2 cellular contexts compared by ENCODE assay signal in the genomic region with DNA sequence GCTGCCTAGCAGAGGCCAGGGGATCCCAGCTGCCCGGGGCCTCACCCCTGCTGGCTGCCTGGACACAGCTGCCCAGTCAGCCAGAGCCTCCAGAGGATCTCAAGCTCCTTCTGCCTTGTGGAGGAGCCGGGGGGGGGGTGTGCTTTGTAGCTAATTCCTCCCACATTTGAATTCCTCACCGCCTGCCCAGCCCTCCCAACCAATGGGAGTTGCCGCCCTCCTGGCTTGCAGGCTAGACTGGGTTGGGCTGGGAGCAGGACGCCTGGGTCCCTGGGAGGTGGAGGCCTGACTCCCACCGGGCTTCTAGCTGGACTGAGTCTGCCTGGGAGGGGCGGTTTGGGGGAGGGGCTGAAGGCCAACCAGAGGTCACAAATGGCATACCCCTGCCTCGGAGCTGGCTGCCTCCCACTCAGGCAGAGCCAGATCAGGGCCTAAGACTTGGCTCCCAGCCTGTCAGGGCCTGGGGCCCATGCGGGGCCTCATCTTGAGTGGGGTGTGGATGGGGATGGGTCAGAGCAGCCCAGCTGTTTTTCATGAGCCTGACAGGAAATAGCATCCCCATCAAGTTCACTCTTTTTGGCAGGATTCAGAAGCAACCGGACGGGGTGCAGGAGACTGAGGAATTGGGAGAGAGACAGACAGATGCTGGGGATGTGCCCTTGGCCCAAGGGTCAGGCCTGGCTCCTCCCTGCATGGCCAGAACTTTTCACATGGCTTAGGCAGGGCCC.
TF ChIP-seq lines count a peak whose summit lies in the region.

No MANE protein-coding gene starts in this region.

TF ChIP-seq in liver, 16 proteins besides CTCF, POLR2A, EP300 and RAD21:
- no peak for TF ChIP-seq GABPA (IDR thresholded peaks at IDR 0.05 in 1 of 2, conservative IDR thresholded peaks at IDR 0.05 in 1 of 2)
- TF ChIP-seq NR2F2 (IDR thresholded peaks at IDR 0.05), result peak; percentile 75

TF ChIP-seq in HepG2, 621 proteins besides CTCF, POLR2A, EP300 and RAD21:
- TF ChIP-seq THYN1 (CRISPR knock-in tag; IDR thresholded peaks at IDR 0.05; ENCODE audit: borderline replicate concordance, low read depth) (no peak), HES4 (CRISPR knock-in tag; IDR thresholded peaks at IDR 0.05; ENCODE audit: borderline replicate concordance) (no peak), IRF9 (CRISPR knock-in tag; IDR thresholded peaks at IDR 0.05; ENCODE audit: borderline replicate concordance) (no peak), SRSF9 (IDR thresholded peaks at IDR 0.05; ENCODE audit: borderline replicate concordance, insufficient read depth, low read depth, low read length, poor library complexity, severe bottlenecking) (no peak), ZNF598 (CRISPR knock-in tag; IDR thresholded peaks at IDR 0.05; ENCODE audit: borderline replicate concordance) (no peak), ZNF776 (CRISPR knock-in tag; IDR thresholded peaks at IDR 0.05) (no peak), ARID3A (IDR thresholded peaks at IDR 0.05; ENCODE audit: low read depth, low read length) (no peak), EHMT2 (IDR thresholded peaks at IDR 0.05; ENCODE audit: borderline replicate concordance, low read depth, low read length) (no peak), LBX2 (CRISPR knock-in tag; IDR thresholded peaks at IDR 0.05; ENCODE audit: borderline replicate concordance) (no peak), ZNF720 (CRISPR knock-in tag; IDR thresholded peaks at IDR 0.05) (no peak), ZNF510 (CRISPR knock-in tag; IDR thresholded peaks at IDR 0.05; ENCODE audit: low read depth) (no peak), ZNF142 (CRISPR knock-in tag; IDR thresholded peaks at IDR 0.05) (no peak)
- TF ChIP-seq, protein P1, sequence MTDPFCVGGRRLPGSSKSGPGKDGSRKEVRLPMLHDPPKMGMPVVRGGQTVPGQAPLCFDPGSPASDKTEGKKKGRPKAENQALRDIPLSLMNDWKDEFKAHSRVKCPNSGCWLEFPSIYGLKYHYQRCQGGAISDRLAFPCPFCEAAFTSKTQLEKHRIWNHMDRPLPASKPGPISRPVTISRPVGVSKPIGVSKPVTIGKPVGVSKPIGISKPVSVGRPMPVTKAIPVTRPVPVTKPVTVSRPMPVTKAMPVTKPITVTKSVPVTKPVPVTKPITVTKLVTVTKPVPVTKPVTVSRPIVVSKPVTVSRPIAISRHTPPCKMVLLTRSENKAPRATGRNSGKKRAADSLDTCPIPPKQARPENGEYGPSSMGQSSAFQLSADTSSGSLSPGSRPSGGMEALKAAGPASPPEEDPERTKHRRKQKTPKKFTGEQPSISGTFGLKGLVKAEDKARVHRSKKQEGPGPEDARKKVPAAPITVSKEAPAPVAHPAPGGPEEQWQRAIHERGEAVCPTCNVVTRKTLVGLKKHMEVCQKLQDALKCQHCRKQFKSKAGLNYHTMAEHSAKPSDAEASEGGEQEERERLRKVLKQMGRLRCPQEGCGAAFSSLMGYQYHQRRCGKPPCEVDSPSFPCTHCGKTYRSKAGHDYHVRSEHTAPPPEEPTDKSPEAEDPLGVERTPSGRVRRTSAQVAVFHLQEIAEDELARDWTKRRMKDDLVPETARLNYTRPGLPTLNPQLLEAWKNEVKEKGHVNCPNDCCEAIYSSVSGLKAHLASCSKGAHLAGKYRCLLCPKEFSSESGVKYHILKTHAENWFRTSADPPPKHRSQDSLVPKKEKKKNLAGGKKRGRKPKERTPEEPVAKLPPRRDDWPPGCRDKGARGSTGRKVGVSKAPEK (CRISPR knock-in tag; IDR thresholded peaks at IDR 0.05; ENCODE audit: borderline replicate concordance), result no peak
- TF ChIP-seq, protein P2, sequence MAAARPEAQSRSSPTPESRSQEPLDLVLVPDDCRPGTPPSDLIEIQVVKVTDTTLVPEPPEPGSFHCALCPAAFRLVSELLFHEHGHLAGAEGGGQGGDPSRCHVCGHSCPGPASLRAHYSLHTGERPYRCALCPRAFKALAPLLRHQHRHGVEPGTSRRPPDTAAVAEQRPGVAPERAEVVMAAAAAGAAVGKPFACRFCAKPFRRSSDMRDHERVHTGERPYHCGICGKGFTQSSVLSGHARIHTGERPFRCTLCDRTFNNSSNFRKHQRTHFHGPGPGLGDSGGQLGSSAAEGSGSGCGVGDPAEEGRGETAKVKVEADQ (CRISPR knock-in tag; IDR thresholded peaks at IDR 0.05; ENCODE audit: borderline replicate concordance), result no peak
- TF ChIP-seq, protein P3, sequence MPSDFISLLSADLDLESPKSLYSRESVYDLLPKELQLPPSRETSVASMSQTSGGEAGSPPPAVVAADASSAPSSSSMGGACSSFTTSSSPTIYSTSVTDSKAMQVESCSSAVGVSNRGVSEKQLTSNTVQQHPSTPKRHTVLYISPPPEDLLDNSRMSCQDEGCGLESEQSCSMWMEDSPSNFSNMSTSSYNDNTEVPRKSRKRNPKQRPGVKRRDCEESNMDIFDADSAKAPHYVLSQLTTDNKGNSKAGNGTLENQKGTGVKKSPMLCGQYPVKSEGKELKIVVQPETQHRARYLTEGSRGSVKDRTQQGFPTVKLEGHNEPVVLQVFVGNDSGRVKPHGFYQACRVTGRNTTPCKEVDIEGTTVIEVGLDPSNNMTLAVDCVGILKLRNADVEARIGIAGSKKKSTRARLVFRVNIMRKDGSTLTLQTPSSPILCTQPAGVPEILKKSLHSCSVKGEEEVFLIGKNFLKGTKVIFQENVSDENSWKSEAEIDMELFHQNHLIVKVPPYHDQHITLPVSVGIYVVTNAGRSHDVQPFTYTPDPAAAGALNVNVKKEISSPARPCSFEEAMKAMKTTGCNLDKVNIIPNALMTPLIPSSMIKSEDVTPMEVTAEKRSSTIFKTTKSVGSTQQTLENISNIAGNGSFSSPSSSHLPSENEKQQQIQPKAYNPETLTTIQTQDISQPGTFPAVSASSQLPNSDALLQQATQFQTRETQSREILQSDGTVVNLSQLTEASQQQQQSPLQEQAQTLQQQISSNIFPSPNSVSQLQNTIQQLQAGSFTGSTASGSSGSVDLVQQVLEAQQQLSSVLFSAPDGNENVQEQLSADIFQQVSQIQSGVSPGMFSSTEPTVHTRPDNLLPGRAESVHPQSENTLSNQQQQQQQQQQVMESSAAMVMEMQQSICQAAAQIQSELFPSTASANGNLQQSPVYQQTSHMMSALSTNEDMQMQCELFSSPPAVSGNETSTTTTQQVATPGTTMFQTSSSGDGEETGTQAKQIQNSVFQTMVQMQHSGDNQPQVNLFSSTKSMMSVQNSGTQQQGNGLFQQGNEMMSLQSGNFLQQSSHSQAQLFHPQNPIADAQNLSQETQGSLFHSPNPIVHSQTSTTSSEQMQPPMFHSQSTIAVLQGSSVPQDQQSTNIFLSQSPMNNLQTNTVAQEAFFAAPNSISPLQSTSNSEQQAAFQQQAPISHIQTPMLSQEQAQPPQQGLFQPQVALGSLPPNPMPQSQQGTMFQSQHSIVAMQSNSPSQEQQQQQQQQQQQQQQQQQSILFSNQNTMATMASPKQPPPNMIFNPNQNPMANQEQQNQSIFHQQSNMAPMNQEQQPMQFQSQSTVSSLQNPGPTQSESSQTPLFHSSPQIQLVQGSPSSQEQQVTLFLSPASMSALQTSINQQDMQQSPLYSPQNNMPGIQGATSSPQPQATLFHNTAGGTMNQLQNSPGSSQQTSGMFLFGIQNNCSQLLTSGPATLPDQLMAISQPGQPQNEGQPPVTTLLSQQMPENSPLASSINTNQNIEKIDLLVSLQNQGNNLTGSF (CRISPR knock-in tag; IDR thresholded peaks at IDR 0.05), result no peak
- TF ChIP-seq, protein P4, sequence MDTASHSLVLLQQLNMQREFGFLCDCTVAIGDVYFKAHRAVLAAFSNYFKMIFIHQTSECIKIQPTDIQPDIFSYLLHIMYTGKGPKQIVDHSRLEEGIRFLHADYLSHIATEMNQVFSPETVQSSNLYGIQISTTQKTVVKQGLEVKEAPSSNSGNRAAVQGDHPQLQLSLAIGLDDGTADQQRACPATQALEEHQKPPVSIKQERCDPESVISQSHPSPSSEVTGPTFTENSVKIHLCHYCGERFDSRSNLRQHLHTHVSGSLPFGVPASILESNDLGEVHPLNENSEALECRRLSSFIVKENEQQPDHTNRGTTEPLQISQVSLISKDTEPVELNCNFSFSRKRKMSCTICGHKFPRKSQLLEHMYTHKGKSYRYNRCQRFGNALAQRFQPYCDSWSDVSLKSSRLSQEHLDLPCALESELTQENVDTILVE (CRISPR knock-in tag; IDR thresholded peaks at IDR 0.05), result no peak
